In genomic region chr12:121537814-121538698, GRCh38 we compare ENCODE assay signal across 8 cellular contexts. TPM values are rescaled to one million over a fixed set of nuclear protein-coding genes. Genes with fewer than 3 reads are reported as not detected.
A peak's percentile ranks its signal among the peaks of the same experiment; 100 is the strongest.
DNase-seq lines count a peak whose midpoint lies in the region; ATAC-seq and TF ChIP-seq lines count a peak whose summit lies in the region.

No MANE protein-coding gene starts in this region.

- DNase-seq in AG09309 (ENCODE audit: low read depth) (no peak), GM19238 (ENCODE audit: insufficient read length, low spot score) (peak; percentile 42), myocyte (ENCODE audit: low read depth) (peak; percentile 14), cerebellar nuclear complex (lab: John Stamatoyannopoulos, UW) (no peak), cerebellar cortex (ENCODE audit: low spot score) (no peak)
- peak in 1 of 3 donors; percentile 37 for DNase-seq in effector memory CD4-positive, alpha-beta T cell

- peak; percentile 2 for ATAC-seq in HG03378 (IDR thresholded peaks at IDR 0.05; ENCODE audit: unreplicated experiment)

- H3K27ac ChIP-seq in VCaP: peak overlapping the region; percentile 81
- peak overlapping the region; percentile 87 for H3K27ac ChIP-seq in effector memory CD4-positive, alpha-beta T cell (ENCODE audit: insufficient read depth, low read length, poor library complexity, severe bottlenecking)

- H3K9me3 ChIP-seq in effector memory CD4-positive, alpha-beta T cell (ENCODE audit: control insufficient read depth, low read length): no peaks in the 10 kb centered on the region

- TF ChIP-seq CTCF in AG09309 (IDR thresholded peaks at IDR 0.05; ENCODE audit: control insufficient read depth, insufficient read depth, low read depth, low read length, missing control alignments): no peak
- no peak for TF ChIP-seq CTCF in VCaP (conservative IDR thresholded peaks at IDR 0.05)

- no peaks in the 10 kb centered on the region for H3K27me3 ChIP-seq in effector memory CD4-positive, alpha-beta T cell (replicated peaks; ENCODE audit: control insufficient read depth, insufficient read depth, low read length, poor library complexity, severe bottlenecking)

- H3K4me1 ChIP-seq in effector memory CD4-positive, alpha-beta T cell (ENCODE audit: control insufficient read depth, insufficient read depth, low read length, poor library complexity, severe bottlenecking): peaks cover 34% of the 10 kb centered on the region

- peaks cover 7% of the 10 kb centered on the region for H3K36me3 ChIP-seq in effector memory CD4-positive, alpha-beta T cell (ENCODE audit: control insufficient read depth, insufficient read depth, low read length)

- H3K4me3 ChIP-seq in AG09309 (ENCODE audit: control insufficient read depth, low read depth, low read length): peak overlapping the region; percentile 50
- peak overlapping the region; percentile 67 for H3K4me3 ChIP-seq in effector memory CD4-positive, alpha-beta T cell (ENCODE audit: insufficient read depth, low read depth, low read length, poor library complexity, severe bottlenecking)

RNA-seq across cellular contexts. Expression of gene KDM2B, which starts 42.8 kb away (rescaled TPM):
- total RNA-seq in myocyte: 22.0 and 32.4 TPM in 2 replicates
- polyA plus RNA-seq in myocyte (2012): 12.2 TPM

Comparison
In these comparisons a context has a peak if more than half of its experiments do, and no peak if none do; other contexts are left out.
1. DNase-seq: peak in GM19238 (single experiment) and myocyte (single experiment); none in AG09309 (single experiment), cerebellar nuclear complex (0 of 2) and cerebellar cortex (single experiment).